37 cellular contexts compared by ENCODE assay signal in genomic region chr17:2362016-2362415, GRCh38.
"Had no signal": no experiment of that assay in that cellular context is flagged by ENCODE, and none has a peak within 500 bp of the region (broad histone marks: within the 10 kb centered on the region; RNA-seq: fewer than 3 reads in every experiment).

No MANE protein-coding gene starts in this region.

- H3K4me3 ChIP-seq: adrenal gland, body of pancreas, breast epithelium had no signal

- H3K4me1 Mint-ChIP-seq: activated B cell treated with CpG ODN at 0.5 μM for 24 hours; activated CD4-positive, alpha-beta T cell treated with anti-CD3 and anti-CD28 coated beads, Interleukin-2, amount 10 ng/mL, durations not matched to agents 24 days and 14 days; activated naive CD8-positive, alpha-beta T cell treated with anti-CD3 and anti-CD28 coated beads for 36 hours; activated T-helper 17 cell treated with anti-CD3 and anti-CD28 coated beads, Interleukin-2, amount 50 U/mL, for 72 hours had no signal

- DNase-seq: activated B cell treated with CpG ODN at 0.5 μM for 24 hours; activated CD4-positive, alpha-beta memory T cell treated with anti-CD3 and anti-CD28 coated beads for 36 hours; activated CD4-positive, alpha-beta T cell treated with anti-CD3 and anti-CD28 coated beads for 4 hours; activated CD4-positive, alpha-beta T cell treated with anti-CD3 and anti-CD28 coated beads, Interleukin-2, amount 10 ng/mL, durations not matched to agents 24 days and 14 days; activated CD4-positive, alpha-beta T cell treated with anti-CD3 and anti-CD28 coated beads, Interleukin-2, amount 50 U/mL, for 1 hour; activated CD4-positive, alpha-beta T cell treated with anti-CD3 and anti-CD28 coated beads, Interleukin-2, amount 50 U/mL, for 4 hours; activated CD4-positive, CD25-positive, alpha-beta regulatory T cell treated with anti-CD3 and anti-CD28 coated beads, Interleukin-2, amount 50 U/mL, for 72 hours; activated CD8-positive, alpha-beta memory T cell treated with anti-CD3 and anti-CD28 coated beads, Interleukin-2, amount 50 U/mL, for 4 hours; activated CD8-positive, alpha-beta T cell treated with anti-CD3 and anti-CD28 coated beads for 36 hours; activated effector memory CD4-positive, alpha-beta T cell treated with anti-CD3 and anti-CD28 coated beads, Interleukin-2, amount 50 U/mL, for 16 hours; activated gamma-delta T cell treated with Interleukin-2 at 50 U/mL for 16 hours; activated naive CD4-positive, alpha-beta T cell; activated naive CD4-positive, alpha-beta T cell treated with anti-CD3 and anti-CD28 coated beads for 36 hours; activated naive CD4-positive, alpha-beta T cell treated with anti-CD3 and anti-CD28 coated beads, Interleukin-2, amount 50 U/mL, for 16 hours; activated naive CD8-positive, alpha-beta T cell treated with anti-CD3 and anti-CD28 coated beads for 36 hours; activated T-cell treated with anti-CD3 and anti-CD28 coated beads for 4 hours; activated T-cell treated with anti-CD3 and anti-CD28 coated beads, Interleukin-2, amount 50 U/mL, for 1 hour; activated T-cell treated with anti-CD3 and anti-CD28 coated beads, Interleukin-2, amount 50 U/mL, for 4 hours; activated T-cell treated with anti-CD3 and anti-CD28 coated beads, Interleukin-2, amount 50 U/mL, for 72 hours; adrenal gland; amniotic stem cell; aorta; brain microvascular endothelial cell; central memory CD4-positive, alpha-beta T cell; T-helper 1 cell; T-helper 2 cell; T-helper 9 cell had no signal

- H3K9me3 ChIP-seq: adrenal gland, body of pancreas, breast epithelium had no signal

- H3K36me3 Mint-ChIP-seq: activated naive CD4-positive, alpha-beta T cell treated with anti-CD3 and anti-CD28 coated beads, Interleukin-2, amount 50 U/mL, for 72 hours had no signal

- H3K9me3 Mint-ChIP-seq: activated B cell treated with CpG ODN at 0.5 μM for 24 hours; activated CD4-positive, alpha-beta memory T cell treated with anti-CD3 and anti-CD28 coated beads for 36 hours; activated CD4-positive, alpha-beta T cell treated with anti-CD3 and anti-CD28 coated beads, Interleukin-2, amount 10 ng/mL, durations not matched to agents 24 days and 14 days; activated CD8-positive, alpha-beta T cell treated with anti-CD3 and anti-CD28 coated beads for 36 hours; activated naive CD4-positive, alpha-beta T cell treated with anti-CD3 and anti-CD28 coated beads for 36 hours; activated naive CD4-positive, alpha-beta T cell treated with anti-CD3 and anti-CD28 coated beads, Interleukin-2, amount 50 U/mL, for 72 hours; activated naive CD8-positive, alpha-beta T cell treated with anti-CD3 and anti-CD28 coated beads for 36 hours; activated T-cell treated with anti-CD3 and anti-CD28 coated beads, Interleukin-2, amount 50 U/mL, for 4 hours; activated T-cell treated with anti-CD3 and anti-CD28 coated beads, Interleukin-2, amount 50 U/mL, for 72 hours; activated T-helper 1 cell treated with anti-CD3 and anti-CD28 coated beads, Interleukin-12 subunit alpha, Interleukin-12 subunit beta, Interleukin-2, Interleukin-4 antibody, amounts not matched to agents 30 ng/mL and 10 ng/mL and 1 ng/mL, durations not matched to agents 14 hours and 24 hours and 36 hours; activated T-helper 17 cell treated with anti-CD3 and anti-CD28 coated beads, Interleukin-2, amount 50 U/mL, for 72 hours; T-helper 1 cell treated with Interleukin-12 subunit alpha and Interleukin-12 subunit beta and Interleukin-4 antibody, amounts not matched to agents 30 μg/mL and 1 μg/mL, for 36 hours; T-helper 2 cell treated with Interferon-gamma antibody and Interleukin-4, amounts not matched to agents 5 μg/mL and 100 μg/mL, for 36 hours had no signal

- H3K36me3 ChIP-seq: breast epithelium had no signal

- H3K27me3 Mint-ChIP-seq: activated B cell treated with CpG ODN at 0.5 μM for 24 hours; activated CD4-positive, alpha-beta memory T cell treated with anti-CD3 and anti-CD28 coated beads for 36 hours; activated CD4-positive, alpha-beta T cell treated with anti-CD3 and anti-CD28 coated beads, Interleukin-2, amount 10 ng/mL, durations not matched to agents 24 days and 14 days; activated CD8-positive, alpha-beta T cell treated with anti-CD3 and anti-CD28 coated beads for 36 hours; activated naive CD8-positive, alpha-beta T cell treated with anti-CD3 and anti-CD28 coated beads for 36 hours; activated T-helper 17 cell treated with anti-CD3 and anti-CD28 coated beads, Interleukin-2, amount 50 U/mL, for 72 hours had no signal

- H3K27me3 ChIP-seq: adrenal gland, body of pancreas, brain microvascular endothelial cell, breast epithelium had no signal

- FAIRE-seq: astrocyte, TTC549 had no signal

- H3K4me3 Mint-ChIP-seq: activated B cell treated with CpG ODN at 0.5 μM for 24 hours; activated CD4-positive, alpha-beta memory T cell treated with anti-CD3 and anti-CD28 coated beads for 36 hours; activated CD4-positive, alpha-beta T cell treated with anti-CD3 and anti-CD28 coated beads, Interleukin-2, amount 10 ng/mL, durations not matched to agents 24 days and 14 days; activated CD8-positive, alpha-beta T cell treated with anti-CD3 and anti-CD28 coated beads for 36 hours; activated naive CD4-positive, alpha-beta T cell treated with anti-CD3 and anti-CD28 coated beads for 36 hours; activated naive CD8-positive, alpha-beta T cell treated with anti-CD3 and anti-CD28 coated beads for 36 hours; activated T-cell treated with anti-CD3 and anti-CD28 coated beads, Interleukin-2, amount 50 U/mL, for 4 hours; activated T-cell treated with anti-CD3 and anti-CD28 coated beads, Interleukin-2, amount 50 U/mL, for 72 hours; activated T-helper 1 cell treated with anti-CD3 and anti-CD28 coated beads, Interleukin-12 subunit alpha, Interleukin-12 subunit beta, Interleukin-2, Interleukin-4 antibody, amounts not matched to agents 30 ng/mL and 10 ng/mL and 1 ng/mL, durations not matched to agents 14 hours and 24 hours and 36 hours; activated T-helper 17 cell treated with anti-CD3 and anti-CD28 coated beads, Interleukin-2, amount 50 U/mL, for 72 hours; T-helper 1 cell treated with Interleukin-12 subunit alpha and Interleukin-12 subunit beta and Interleukin-4 antibody, amounts not matched to agents 30 μg/mL and 1 μg/mL, for 36 hours; T-helper 2 cell treated with Interferon-gamma antibody and Interleukin-4, amounts not matched to agents 5 μg/mL and 100 μg/mL, for 36 hours had no signal

- H3K27ac ChIP-seq: adrenal gland, brain microvascular endothelial cell, breast epithelium, VCaP had no signal

- H3K27ac Mint-ChIP-seq: activated B cell treated with CpG ODN at 0.5 μM for 24 hours; activated CD4-positive, alpha-beta memory T cell treated with anti-CD3 and anti-CD28 coated beads for 36 hours; activated CD4-positive, alpha-beta T cell treated with anti-CD3 and anti-CD28 coated beads, Interleukin-2, amount 10 ng/mL, durations not matched to agents 24 days and 14 days; activated CD8-positive, alpha-beta T cell treated with anti-CD3 and anti-CD28 coated beads for 36 hours; activated naive CD4-positive, alpha-beta T cell treated with anti-CD3 and anti-CD28 coated beads for 36 hours; activated naive CD8-positive, alpha-beta T cell treated with anti-CD3 and anti-CD28 coated beads for 36 hours; activated T-cell treated with anti-CD3 and anti-CD28 coated beads, Interleukin-2, amount 50 U/mL, for 72 hours; activated T-helper 1 cell treated with anti-CD3 and anti-CD28 coated beads, Interleukin-12 subunit alpha, Interleukin-12 subunit beta, Interleukin-2, Interleukin-4 antibody, amounts not matched to agents 30 ng/mL and 10 ng/mL and 1 ng/mL, durations not matched to agents 14 hours and 24 hours and 36 hours; activated T-helper 17 cell treated with anti-CD3 and anti-CD28 coated beads, Interleukin-2, amount 50 U/mL, for 72 hours; T-helper 2 cell treated with Interferon-gamma antibody and Interleukin-4, amounts not matched to agents 5 μg/mL and 100 μg/mL, for 36 hours had no signal

- H3K4me1 ChIP-seq: breast epithelium had no signal
